ENCODE assay signal across 1 cellular context in genomic region chr5:135167634-135168033, GRCh38.
TF ChIP-seq lines count a peak whose summit lies in the region.

No MANE protein-coding gene starts in this region.

TF ChIP-seq in K562, 482 proteins besides CTCF, POLR2A, EP300 and RAD21 (continued from another document):
- TF ChIP-seq CUX1 (CRISPR knock-in tag; IDR thresholded peaks at IDR 0.05) (no peak), EP400 (IDR thresholded peaks at IDR 0.05) (no peak), RBM17 (IDR thresholded peaks at IDR 0.05; ENCODE audit: borderline replicate concordance, low read depth, low read length) (no peak), KDM5B (IDR thresholded peaks at IDR 0.05; ENCODE audit: insufficient replicate concordance, low read depth, low read length) (no peak), MLLT1 (IDR thresholded peaks at IDR 0.05) (no peak), KDM4B (IDR thresholded peaks at IDR 0.05; ENCODE audit: borderline replicate concordance in 2 of 2, low read depth in 1 of 2) (no peak), CREB1 (IDR thresholded peaks at IDR 0.05) (no peak), CREB1 (CRISPR knock-in tag; IDR thresholded peaks at IDR 0.05) (no peak), TEAD2 (tag; IDR thresholded peaks at IDR 0.05) (no peak), MED1 (CRISPR knock-in tag; IDR thresholded peaks at IDR 0.05; ENCODE audit: borderline replicate concordance) (no peak), TGIF2 (CRISPR knock-in tag; IDR thresholded peaks at IDR 0.05) (no peak)
